ENCODE assay signal across 18 cellular contexts in genomic region chr3:86958534-86958933, GRCh38. TPM values are rescaled to one million over a fixed set of nuclear protein-coding genes. Genes with fewer than 3 reads are reported as not detected.
DNase-seq lines count a peak whose midpoint lies in the region; ATAC-seq and TF ChIP-seq lines count a peak whose summit lies in the region.
"Had no signal": no experiment of that assay in that cellular context is flagged by ENCODE, and none has a peak within 500 bp of the region (broad histone marks: within the 10 kb centered on the region; RNA-seq: fewer than 3 reads in every experiment).

No MANE protein-coding gene starts in this region.

- H3K27me3 ChIP-seq in esophagus squamous epithelium, result no peaks in the 10 kb centered on the region

- H3K4me1 ChIP-seq in esophagus squamous epithelium, result no peaks in the 10 kb centered on the region

- no peak for ATAC-seq in HG02642 (IDR thresholded peaks at IDR 0.05; ENCODE audit: poor library complexity, unreplicated experiment)
- ATAC-seq: activated CD8-positive, alpha-beta T cell treated with anti-CD3 and anti-CD28 coated beads, Interleukin-2, amount 10 ng/mL, durations not matched to agents 7 days and 5 days; HepG2; left lobe of liver; naive thymus-derived CD4-positive, alpha-beta T cell had no signal

- 45 to 50% methylated on average over 1 of the region's 1 CpG for WGBS in esophagus squamous epithelium, 2 donors

- DNase-seq in GM03348 (ENCODE audit: low spot score), result peak; percentile 65
- DNase-seq in RPMI7951 (ENCODE audit: low read depth), result peak; percentile 75
- DNase-seq in fibroblast of peridontal ligament (ENCODE audit: extremely low read depth), result peak; percentile 97
- peak; percentile 82 for DNase-seq in non-pigmented ciliary epithelial cell (ENCODE audit: low read depth)
- no peak for DNase-seq in superior temporal gyrus (ENCODE audit: extremely low spot score)
- DNase-seq in esophagus squamous epithelium (lab: John Stamatoyannopoulos, UW), result no peak
- DNase-seq in inferior parietal cortex (ENCODE audit: extremely low spot score), result no peak
- DNase-seq: activated CD8-positive, alpha-beta T cell treated with anti-CD3 and anti-CD28 coated beads, Interleukin-2, amount 10 ng/mL, durations not matched to agents 7 days and 5 days; aorta; CD4-positive, alpha-beta memory T cell; glutamatergic neuron; naive thymus-derived CD4-positive, alpha-beta T cell had no signal

- no peak overlapping the region for H3K27ac ChIP-seq in esophagus squamous epithelium
- H3K27ac ChIP-seq: SK-N-MC, thoracic aorta had no signal

- no peaks in the 10 kb centered on the region for H3K36me3 ChIP-seq in esophagus squamous epithelium
- H3K36me3 ChIP-seq: thoracic aorta had no signal

- H3K4me3 ChIP-seq in esophagus squamous epithelium, result no peak overlapping the region
- H3K4me3 ChIP-seq: SK-N-MC, thoracic aorta had no signal

- no peaks in the 10 kb centered on the region for H3K9me3 ChIP-seq in esophagus squamous epithelium
- H3K9me3 ChIP-seq: thoracic aorta had no signal

- TF ChIP-seq POLR2A in esophagus squamous epithelium (IDR thresholded peaks at IDR 0.05), result no peak

- no peak for TF ChIP-seq CTCF in esophagus squamous epithelium (IDR thresholded peaks at IDR 0.05)

- intact Hi-C loops in esophagus squamous epithelium (cut with DNase I), result no loop called here

RNA-seq across cellular contexts. Expression of gene VGLL3, which starts 32.4 kb away (rescaled TPM):
- total RNA-seq in RPMI7951 (2014; rRNA removed; shearing (Covaris generic)), result 10.4 and 19.8 TPM in 2 replicates
- total RNA-seq in esophagus squamous epithelium, result 10 to 100 TPM in 1 of 4 donors, 1 to 10 TPM in 2, under 1 TPM in 1; 0.30 to 19.8 (median 4.1) TPM
- total RNA-seq: activated CD8-positive, alpha-beta T cell treated with anti-CD3 and anti-CD28 coated beads, Interleukin-2, amount 10 ng/mL, durations not matched to agents 7 days and 5 days; activated T-helper 2 cell treated with anti-CD3 and anti-CD28 coated beads, Interferon-gamma antibody, Interleukin-2, Interleukin-4, amounts not matched to agents 10 μg/mL and 5 μg/mL and 100 μg/mL, durations not matched to agents 14 hours and 24 hours and 36 hours; CD4-positive, alpha-beta memory T cell had no signal

Comparison
In these comparisons a context has a peak if more than half of its experiments do, and no peak if none do; other contexts are left out.
1. DNase-seq: peak in GM03348 (single experiment), RPMI7951 (single experiment), fibroblast of peridontal ligament (single experiment) and non-pigmented ciliary epithelial cell (single experiment); none in superior temporal gyrus (single experiment), esophagus squamous epithelium (single experiment) and inferior parietal cortex (single experiment).